ENCODE assay signal across 8 cellular contexts in the genomic region with DNA sequence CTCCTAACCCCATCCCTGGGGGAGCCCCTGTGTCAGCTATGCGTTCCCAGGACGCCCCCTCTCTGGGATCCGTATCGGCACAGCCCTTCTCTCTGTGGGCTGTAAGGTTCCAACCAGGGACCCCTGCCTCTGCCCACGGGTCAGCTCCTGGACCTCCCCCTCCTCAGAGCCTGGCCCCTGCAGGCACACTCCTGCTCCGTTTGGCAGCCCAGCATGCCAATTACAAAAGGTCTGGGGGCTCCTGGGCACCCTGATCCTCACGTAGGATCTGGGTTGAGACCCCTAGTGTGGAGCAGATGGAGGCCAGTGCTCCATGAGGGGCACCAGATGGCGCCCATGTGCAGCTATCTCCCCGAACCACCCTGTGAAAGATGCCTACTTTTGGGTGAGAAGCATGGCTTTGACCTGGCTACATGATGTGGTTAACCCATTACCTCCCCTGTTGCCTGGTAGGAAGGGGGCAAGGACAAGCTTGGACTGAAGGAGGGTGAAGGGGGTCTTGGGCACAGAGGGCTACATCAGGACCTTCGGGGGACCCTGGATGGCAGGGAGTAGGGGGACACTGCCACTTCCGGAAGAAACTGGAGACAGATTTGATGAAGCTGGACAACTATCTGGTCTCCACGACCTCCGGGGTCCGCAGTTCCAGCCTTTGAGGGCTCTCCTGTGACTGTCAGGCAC. TPM values are rescaled to one million over a fixed set of nuclear protein-coding genes. Genes with fewer than 3 reads are reported as not detected.
DNase-seq lines count a peak whose midpoint lies in the region; ATAC-seq and TF ChIP-seq lines count a peak whose summit lies in the region.

No MANE protein-coding gene starts in this region.

- H3K4me3 ChIP-seq in CD4-positive, CD25-positive, alpha-beta regulatory T cell (ENCODE audit: low read depth, low read length): no peak overlapping the region
- H3K4me3 ChIP-seq in WERI-Rb-1 (ENCODE audit: low read depth, low read length) (no peak overlapping the region), gastroesophageal sphincter (peak overlapping the region in 1 of 2 donors; percentile 22)

- peak in 2 of 3 donors; percentile 34 to 61 for DNase-seq in CD4-positive, CD25-positive, alpha-beta regulatory T cell
- peak; percentile 62 for DNase-seq in H9
- peak; percentile 37 for DNase-seq in WERI-Rb-1
- DNase-seq in stimulated activated effector memory CD8-positive, alpha-beta T cell treated with anti-CD3 and anti-CD28 coated beads, Interleukin-12 subunit alpha, Interleukin-12 subunit beta, amount 100 ng/mL, for 72 hours (ENCODE audit: low spot score in 2 of 2): peak in 1 of 2 donors; percentile 65
- no peak for DNase-seq in NCI-H345 treated with DMSO at 0.1 percent for 48 hours (lab: John Stamatoyannopoulos, UW; ENCODE audit: unreplicated experiment)
- DNase-seq in SHP77 treated with DMSO at 0.1 percent for 48 hours (lab: John Stamatoyannopoulos, UW): no peak

- no peak overlapping the region for H2AK5ac ChIP-seq in H9 (ENCODE audit: insufficient read length, low read length)

- H2BK20ac ChIP-seq in H9 (ENCODE audit: low read depth, low read length, poor library complexity, severe bottlenecking): no peak overlapping the region

- peaks cover 0 to 30% (median 12%) of the 10 kb centered on the region in 4 donors for H3K4me1 Mint-ChIP-seq in CD4-positive, CD25-positive, alpha-beta regulatory T cell
- H3K4me1 Mint-ChIP-seq in H9: peaks cover 26 to 34% of the 10 kb centered on the region in 2 experiments
- peaks cover 33% of the 10 kb centered on the region for H3K4me1 Mint-ChIP-seq in stimulated activated effector memory CD8-positive, alpha-beta T cell treated with anti-CD3 and anti-CD28 coated beads, Interleukin-12 subunit alpha, Interleukin-12 subunit beta, amount 100 ng/mL, for 72 hours

- H3K23ac ChIP-seq in H9 (ENCODE audit: insufficient read length, low read depth, low read length): no peak overlapping the region

- no peak overlapping the region for H3K14ac ChIP-seq in H9 (ENCODE audit: insufficient read depth, low read length)

- no peak overlapping the region for H2BK120ac ChIP-seq in H9 (ENCODE audit: low read depth, low read length, poor library complexity, severe bottlenecking)

- whole genome bisulfite sequencing in H9 (ENCODE audit: extremely low coverage, insufficient read length, low lambda C conversion rate): no CpG with 5 or more reads among the region's 14 CpGs
- 64% methylated on average over 7 to 8 of the region's 14 CpGs for WGBS in gastroesophageal sphincter (ENCODE audit: low coverage in 1 of 2), 2 donors

- ATAC-seq in CD4-positive, CD25-positive, alpha-beta regulatory T cell (ENCODE audit: low read depth in 2 of 2): no peak
- ATAC-seq in gastroesophageal sphincter (no peak), GM18909 (IDR thresholded peaks at IDR 0.05; ENCODE audit: poor library complexity, unreplicated experiment) (no peak)
- ATAC-seq in stimulated activated effector memory CD8-positive, alpha-beta T cell treated with anti-CD3 and anti-CD28 coated beads, Interleukin-12 subunit alpha, Interleukin-12 subunit beta, amount 100 ng/mL, for 72 hours: no peak

- peaks cover 15% of the 10 kb centered on the region for H3K4me1 ChIP-seq in CD4-positive, CD25-positive, alpha-beta regulatory T cell (ENCODE audit: control insufficient read depth, insufficient read depth, low read length, poor library complexity, severe bottlenecking)
- no peaks in the 10 kb centered on the region; the same call in 1 of the 2 replicates for H3K4me1 ChIP-seq in H9 (ENCODE audit: insufficient read depth, low read length)
- H3K4me1 ChIP-seq in gastroesophageal sphincter: peaks cover 0 to 90% (median 41%) of the 10 kb centered on the region in 3 donors

- H3K79me2 ChIP-seq in H9 (ENCODE audit: insufficient read depth, low read length): no peaks in the 10 kb centered on the region

- H2BK5ac ChIP-seq in H9 (ENCODE audit: insufficient read length, low read length): no peak overlapping the region

- no peaks in the 10 kb centered on the region for H4K20me1 ChIP-seq in H9 (ENCODE audit: control insufficient read depth, insufficient read depth, insufficient read length)

- no peaks in the 10 kb centered on the region for H3K79me1 ChIP-seq in H9 (ENCODE audit: insufficient read depth, low read depth, low read length, poor library complexity, severe bottlenecking)

- H2AFZ ChIP-seq in H9 (ENCODE audit: low read length): no peak overlapping the region

- peaks cover 5% of the 10 kb centered on the region for H3K36me3 ChIP-seq in CD4-positive, CD25-positive, alpha-beta regulatory T cell (ENCODE audit: control insufficient read depth, insufficient read depth, low read length)
- no peaks in the 10 kb centered on the region for H3K36me3 ChIP-seq in WERI-Rb-1
- peaks cover 0 to 45% of the 10 kb centered on the region in 2 donors for H3K36me3 ChIP-seq in gastroesophageal sphincter

- no peaks in the 10 kb centered on the region for H3K23me2 ChIP-seq in H9 (ENCODE audit: insufficient read length, low read depth, low read length, poor library complexity, severe bottlenecking)

- H3K4me2 ChIP-seq in H9 (ENCODE audit: insufficient read depth, insufficient read length, low read length): no peak overlapping the region

- TF ChIP-seq EP300 in gastroesophageal sphincter (IDR thresholded peaks at IDR 0.05): no peak

- no peak overlapping the region for H4K8ac ChIP-seq in H9 (replicated peaks; ENCODE audit: insufficient read length, low read depth, low read length)

- no peak overlapping the region for H2BK12ac ChIP-seq in H9 (ENCODE audit: insufficient read length, low read depth, low read length)

- no peaks in the 10 kb centered on the region for H3K9me3 ChIP-seq in CD4-positive, CD25-positive, alpha-beta regulatory T cell (ENCODE audit: control insufficient read depth in 2 of 2, low read length in 2 of 2)
- H3K9me3 ChIP-seq in H9 (ENCODE audit: control insufficient read depth, low read depth, low read length): no peaks in the 10 kb centered on the region
- no peaks in the 10 kb centered on the region for H3K9me3 ChIP-seq in WERI-Rb-1 (ENCODE audit: severe bottlenecking)
- H3K9me3 ChIP-seq in gastroesophageal sphincter: no peaks in the 10 kb centered on the region

- TF ChIP-seq CTCF in H9 (conservative IDR thresholded peaks at IDR 0.05) (peak; percentile 63), WERI-Rb-1 (IDR thresholded peaks at IDR 0.05; ENCODE audit: low read depth, low read length) (peak; percentile 73), gastroesophageal sphincter (IDR thresholded peaks at IDR 0.05) (peak in 1 of 4 experiments; percentile 41)

- H3K27me3 ChIP-seq in CD4-positive, CD25-positive, alpha-beta regulatory T cell (ENCODE audit: control insufficient read depth, insufficient read depth, low read length): no peaks in the 10 kb centered on the region
- no peaks in the 10 kb centered on the region; the same call in 1 of the 2 replicates for H3K27me3 ChIP-seq in H9 (ENCODE audit: insufficient read depth, low read length)
- H3K27me3 ChIP-seq in WERI-Rb-1 (ENCODE audit: insufficient read depth, low read depth, severe bottlenecking): no peaks in the 10 kb centered on the region
- H3K27me3 ChIP-seq in gastroesophageal sphincter: no peaks in the 10 kb centered on the region

- peak overlapping the region in 2 of 4 donors; percentile 76 to 89 for H3K4me3 Mint-ChIP-seq in CD4-positive, CD25-positive, alpha-beta regulatory T cell
- H3K4me3 Mint-ChIP-seq in H9: peak overlapping the region in 1 of 2 experiments; percentile 57; a peak in 3 of 5 replicates
- H3K4me3 Mint-ChIP-seq in stimulated activated effector memory CD8-positive, alpha-beta T cell treated with anti-CD3 and anti-CD28 coated beads, Interleukin-12 subunit alpha, Interleukin-12 subunit beta, amount 100 ng/mL, for 72 hours: peak overlapping the region; percentile 73

- H3T11ph ChIP-seq in H9 (ENCODE audit: low read length): no peak overlapping the region

- no peak for TF ChIP-seq POLR2A in gastroesophageal sphincter (IDR thresholded peaks at IDR 0.05)

- H3K18ac ChIP-seq in H9 (ENCODE audit: insufficient read length, low read depth, low read length): no peak overlapping the region

- H3K27ac Mint-ChIP-seq in CD4-positive, CD25-positive, alpha-beta regulatory T cell: peak overlapping the region in 2 of 3 donors; percentile 82 to 83
- 0 out of 7 replicates have a peak overlapping the region, but pooled peaks of 1 of the 3 experiments have one; percentile 35 for H3K27ac Mint-ChIP-seq in H9
- peak overlapping the region; percentile 91 for H3K27ac Mint-ChIP-seq in stimulated activated effector memory CD8-positive, alpha-beta T cell treated with anti-CD3 and anti-CD28 coated beads, Interleukin-12 subunit alpha, Interleukin-12 subunit beta, amount 100 ng/mL, for 72 hours

- peaks cover 4% of the 10 kb centered on the region for H3K36me3 Mint-ChIP-seq in CD4-positive, CD25-positive, alpha-beta regulatory T cell
- peaks cover 0 to 5% (median 4%) of the 10 kb centered on the region in 3 experiments; a peak in 5 of 7 replicates for H3K36me3 Mint-ChIP-seq in H9 (ENCODE audit: insufficient read depth in 1 of 3, low read depth in 3 of 3)
- H3K36me3 Mint-ChIP-seq in stimulated activated effector memory CD8-positive, alpha-beta T cell treated with anti-CD3 and anti-CD28 coated beads, Interleukin-12 subunit alpha, Interleukin-12 subunit beta, amount 100 ng/mL, for 72 hours: peaks cover 63% of the 10 kb centered on the region

- no peak overlapping the region for H4K91ac ChIP-seq in H9 (ENCODE audit: insufficient read length, low read depth, low read length)

- H3K9ac ChIP-seq in H9 (ENCODE audit: extremely low read depth, insufficient read length, low read length): no peak overlapping the region

- peak overlapping the region; percentile 59 for H3K27ac ChIP-seq in CD4-positive, CD25-positive, alpha-beta regulatory T cell (ENCODE audit: insufficient read depth, low read length, poor library complexity, severe bottlenecking)
- H3K27ac ChIP-seq in H9 (ENCODE audit: insufficient read length, low read depth, low read length) (no peak overlapping the region), WERI-Rb-1 (peak overlapping the region; percentile 35; the same call in 1 of the 2 replicates), gastroesophageal sphincter (peak overlapping the region; percentile 49 to 97 (median 94))

- no peak overlapping the region for H3K4ac ChIP-seq in H9 (ENCODE audit: low read depth, low read length)

- no peaks in the 10 kb centered on the region for H3K9me3 Mint-ChIP-seq in CD4-positive, CD25-positive, alpha-beta regulatory T cell
- H3K9me3 Mint-ChIP-seq in H9: no peaks in the 10 kb centered on the region
- H3K9me3 Mint-ChIP-seq in stimulated activated effector memory CD8-positive, alpha-beta T cell treated with anti-CD3 and anti-CD28 coated beads, Interleukin-12 subunit alpha, Interleukin-12 subunit beta, amount 100 ng/mL, for 72 hours: no peaks in the 10 kb centered on the region

- H3K27me3 Mint-ChIP-seq in CD4-positive, CD25-positive, alpha-beta regulatory T cell: no peaks in the 10 kb centered on the region
- H3K27me3 Mint-ChIP-seq in H9 (ENCODE audit: low read depth): peaks cover 17% of the 10 kb centered on the region

- H2BK15ac ChIP-seq in H9 (ENCODE audit: low read depth, low read length): no peak overlapping the region

- H4K5ac ChIP-seq in H9 (ENCODE audit: insufficient read length, low read depth, low read length): no peak overlapping the region

- no peak overlapping the region for H3K56ac ChIP-seq in H9 (ENCODE audit: insufficient read length, low read depth, low read length)

RNA-seq across cellular contexts. Expression of gene TACR2, which starts 9.0 kb away (rescaled TPM):
- not detected for total RNA-seq in CD4-positive, CD25-positive, alpha-beta regulatory T cell
- polyA plus RNA-seq in CD4-positive, CD25-positive, alpha-beta regulatory T cell: under 1 TPM in 2 of 4 donors, not detected in 2; 0.13 to 0.14 TPM
- not detected in 2 replicates for total RNA-seq in H9 (2021)
- 100 to 1,000 TPM in 2 of 4 donors, 10 to 100 TPM in 2; 37.1 to 176 (median 122) TPM for total RNA-seq in gastroesophageal sphincter

RNA-seq across cellular contexts. Expression of gene TSPAN15, which starts 43.5 kb away (rescaled TPM):
- total RNA-seq in CD4-positive, CD25-positive, alpha-beta regulatory T cell: 4.3 TPM
- polyA plus RNA-seq in CD4-positive, CD25-positive, alpha-beta regulatory T cell: 1 to 10 TPM; 1.5 to 6.0 (median 3.1) TPM
- total RNA-seq in H9 (2021) (7.7 and 7.8 TPM in 2 replicates), gastroesophageal sphincter (10 to 100 TPM; 51.9 to 66.7 (median 58.1) TPM)

Comparison
In these comparisons a context has a peak if more than half of its experiments do, and no peak if none do; other contexts are left out.
1. DNase-seq: peak in CD4-positive, CD25-positive, alpha-beta regulatory T cell (2 of 3), H9 (single experiment) and WERI-Rb-1 (single experiment); none in NCI-H345 treated with DMSO at 0.1 percent for 48 hours (single experiment) and SHP77 treated with DMSO at 0.1 percent for 48 hours (single experiment).
2. RNA of gene TACR2, which starts 9.0 kb away (total RNA-seq): 37.1 to 176 TPM in gastroesophageal sphincter; not detected in H9 and not detected in CD4-positive, CD25-positive, alpha-beta regulatory T cell (single experiment); every median in the first group is over 10 times any median in the second.